ENCODE assay signal across 1 cellular context in the genomic region with DNA sequence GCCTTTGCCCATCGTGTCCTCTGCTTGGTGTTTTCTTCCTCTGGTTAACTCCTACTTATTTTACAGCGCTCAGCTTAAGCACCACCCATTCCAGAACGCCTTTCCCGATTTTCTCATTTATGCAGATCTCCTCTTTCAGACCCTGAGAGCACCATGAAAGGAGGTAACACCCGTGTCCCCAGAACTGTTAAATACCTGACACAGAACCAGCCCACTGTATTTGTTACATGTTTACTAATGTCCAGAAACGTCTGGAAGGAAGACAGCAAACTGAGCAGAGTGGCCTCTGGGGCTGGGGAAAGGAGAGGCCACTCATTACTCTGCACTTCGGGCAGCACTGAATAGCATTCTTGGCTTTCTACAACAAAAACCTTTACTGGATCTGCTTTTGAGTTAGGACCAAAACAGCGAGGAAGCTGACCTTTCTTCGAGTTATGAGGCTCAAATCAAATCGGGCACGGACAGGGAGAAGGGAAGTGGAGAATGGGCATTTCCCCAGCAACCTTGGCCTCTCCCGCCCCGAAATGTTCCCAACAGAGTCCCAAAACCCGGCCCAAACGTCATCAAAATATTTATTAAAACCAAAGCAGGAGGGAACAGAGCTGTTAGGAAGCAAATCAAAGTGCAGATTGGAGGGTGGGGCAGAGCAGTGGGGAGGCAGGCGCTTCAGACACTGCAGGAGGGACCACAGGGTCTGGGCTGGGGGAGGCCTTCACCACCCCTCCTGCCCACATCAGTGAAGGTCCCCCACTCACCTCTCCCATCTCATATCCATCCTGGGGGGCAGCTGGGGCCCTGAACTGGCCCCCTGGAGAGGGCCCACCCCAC.
TF ChIP-seq lines count a peak whose summit lies in the region.

No MANE protein-coding gene starts in this region.

TF ChIP-seq in GM12878, 131 proteins besides CTCF, POLR2A, EP300 and RAD21:
- TF ChIP-seq FOXM1 (IDR thresholded peaks at IDR 0.05; ENCODE audit: low read depth, low read length) (no peak), IKZF2 (IDR thresholded peaks at IDR 0.05) (no peak), RFX5 (IDR thresholded peaks at IDR 0.05; ENCODE audit: low read depth, low read length) (no peak), ATF7 (IDR thresholded peaks at IDR 0.05; ENCODE audit: low read depth) (no peak), PML (IDR thresholded peaks at IDR 0.05; ENCODE audit: low read length) (0 out of 2 replicates have a peak, but pooled peaks have one; percentile 16)
